8 cellular contexts compared by ENCODE assay signal in the genomic region with DNA sequence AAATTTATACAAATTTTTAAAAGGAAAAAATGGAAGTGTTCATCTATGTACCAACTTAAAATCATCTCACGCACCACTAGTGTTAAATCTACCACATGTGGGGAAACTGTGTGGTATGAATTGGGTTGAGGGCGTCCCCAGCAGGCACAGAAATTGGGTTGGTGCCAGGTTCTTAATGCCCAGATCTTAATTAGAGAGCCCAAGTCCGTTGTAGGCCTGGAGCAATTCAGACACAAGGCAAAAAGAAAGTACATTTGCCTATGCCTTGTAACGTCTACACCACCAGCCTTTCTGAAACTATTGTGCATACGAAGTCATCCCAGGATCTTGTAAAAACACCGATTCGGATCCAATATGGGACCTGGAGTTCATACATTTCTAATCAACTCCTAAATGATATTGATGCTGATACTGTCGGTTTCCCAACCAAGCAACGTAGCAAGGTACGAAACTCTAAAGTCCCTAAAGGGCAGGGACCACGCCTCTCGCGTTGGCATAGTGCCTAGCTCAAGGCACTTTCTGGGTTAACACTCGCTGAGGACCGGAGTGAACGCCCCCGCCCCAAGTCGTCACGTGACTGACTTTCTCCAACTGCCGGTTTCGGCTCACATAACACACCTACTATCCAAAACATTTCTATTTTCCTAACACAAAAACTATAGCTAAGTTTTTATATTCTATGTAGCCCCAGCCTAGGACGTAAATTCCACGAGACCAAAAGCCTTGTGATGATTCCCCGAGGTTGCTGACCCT. TPM values are rescaled to one million over a fixed set of nuclear protein-coding genes. Genes with fewer than 3 reads are reported as not detected.
DNase-seq lines count a peak whose midpoint lies in the region; ATAC-seq and TF ChIP-seq lines count a peak whose summit lies in the region.

No MANE protein-coding gene starts in this region.

- H3K27me3 ChIP-seq in HUES6 (ENCODE audit: control insufficient read depth, insufficient read depth, low read length) (no peaks in the 10 kb centered on the region), neural progenitor cell (peaks cover 1% of the 10 kb centered on the region), subcutaneous abdominal adipose tissue (ENCODE audit: control insufficient read depth in 5 of 5, insufficient read depth in 4 of 5, low read length in 5 of 5) (no peaks in the 10 kb centered on the region)

- H3K79me2 ChIP-seq in neural progenitor cell (ENCODE audit: low read depth) = peaks cover 61% of the 10 kb centered on the region

- peaks cover 13% of the 10 kb centered on the region for H3K36me3 ChIP-seq in HUES6 (ENCODE audit: control insufficient read depth, insufficient read depth, low read length)
- no peaks in the 10 kb centered on the region for H3K36me3 ChIP-seq in neural progenitor cell
- H3K36me3 ChIP-seq in subcutaneous abdominal adipose tissue (ENCODE audit: control insufficient read depth in 5 of 5, insufficient read depth in 5 of 5, low read length in 5 of 5) = peaks cover under 1 to 8% (median 4%) of the 10 kb centered on the region in 5 donors

- peak overlapping the region; percentile 96 for H3K9ac ChIP-seq in HUES6 (ENCODE audit: low read length)
- peak overlapping the region; percentile 99 for H3K9ac ChIP-seq in neural progenitor cell
- peak overlapping the region; percentile 51 to 99 (median 95) for H3K9ac ChIP-seq in subcutaneous abdominal adipose tissue (ENCODE audit: low read length in 5 of 5)

- ATAC-seq in GM21360 (IDR thresholded peaks at IDR 0.05; ENCODE audit: unreplicated experiment) = peak; percentile 36

- peaks cover 6% of the 10 kb centered on the region; the same call in 1 of the 2 replicates for H3K4me1 ChIP-seq in HUES6 (ENCODE audit: control insufficient read depth, insufficient read depth, low read length)
- H3K4me1 ChIP-seq in neural progenitor cell = peaks cover 12% of the 10 kb centered on the region
- peaks cover 9 to 43% (median 42%) of the 10 kb centered on the region in 5 donors for H3K4me1 ChIP-seq in subcutaneous abdominal adipose tissue (ENCODE audit: control insufficient read depth in 5 of 5, insufficient read depth in 5 of 5, low read length in 5 of 5)

- H3K4me1 Mint-ChIP-seq in neural progenitor cell = peaks cover 20% of the 10 kb centered on the region

- H3F3A ChIP-seq in neural progenitor cell (ENCODE audit: low read depth) = peaks cover 4% of the 10 kb centered on the region

- H3K27ac ChIP-seq in HUES6 (ENCODE audit: low read depth, low read length) = peak overlapping the region; percentile 100; the same call in 1 of the 2 replicates
- H3K27ac ChIP-seq in neural progenitor cell = no peak overlapping the region
- peak overlapping the region; percentile 93 for H3K27ac ChIP-seq in subcutaneous abdominal adipose tissue (ENCODE audit: low read depth, low read length)

- peak overlapping the region; percentile 85 for H3K4me2 ChIP-seq in neural progenitor cell

- H3K27ac Mint-ChIP-seq in neural progenitor cell = peak overlapping the region; percentile 100

- peak overlapping the region; percentile 100 for H3K4me3 Mint-ChIP-seq in neural progenitor cell

- H3K9me3 Mint-ChIP-seq in neural progenitor cell = no peaks in the 10 kb centered on the region

- peaks cover 2% of the 10 kb centered on the region for H3K27me3 Mint-ChIP-seq in neural progenitor cell (ENCODE audit: insufficient read depth, low read depth)

- peak overlapping the region; percentile 100 for H2AFZ ChIP-seq in neural progenitor cell (replicated peaks)

- H3K36me3 Mint-ChIP-seq in neural progenitor cell = peaks cover 2% of the 10 kb centered on the region

- TF ChIP-seq CTCF in neural progenitor cell (IDR thresholded peaks at IDR 0.05) = no peak

- H4K20me1 ChIP-seq in neural progenitor cell (ENCODE audit: low read depth) = peaks cover 14% of the 10 kb centered on the region

- no peaks in the 10 kb centered on the region for H3K9me3 ChIP-seq in HUES6 (ENCODE audit: control insufficient read depth, insufficient read depth, low read depth, low read length)
- no peaks in the 10 kb centered on the region for H3K9me3 ChIP-seq in neural progenitor cell (ENCODE audit: low read depth)
- no peaks in the 10 kb centered on the region for H3K9me3 ChIP-seq in subcutaneous abdominal adipose tissue (ENCODE audit: control insufficient read depth in 5 of 5, low read length in 5 of 5)

- peak; percentile 63 for DNase-seq in COLO668 (lab: John Stamatoyannopoulos, UW; ENCODE audit: unreplicated experiment)
- DNase-seq in RKO (ENCODE audit: low spot score) = peak; percentile 83
- DNase-seq in activated effector memory CD4-positive, alpha-beta T cell treated with Interleukin-2 at 50 U/mL for 16 hours = peak; percentile 63
- DNase-seq in fibroblast of the conjunctiva (ENCODE audit: low read depth) = peak; percentile 51
- peak; percentile 85 for DNase-seq in neural progenitor cell (ENCODE audit: low spot score)

- H3K4me3 ChIP-seq in HUES6 (ENCODE audit: low read depth, low read length) (peak overlapping the region; percentile 90), neural progenitor cell (peak overlapping the region; percentile 92), subcutaneous abdominal adipose tissue (ENCODE audit: low read depth in 1 of 5, low read length in 5 of 5) (peak overlapping the region; percentile 83 to 99 (median 98))

RNA-seq across cellular contexts. Expression of gene UQCRC2, which starts 0.9 kb away (rescaled TPM):
- total RNA-seq in neural progenitor cell (ENCODE audit: low replicate concordance) = 175 and 206 TPM in 2 replicates

RNA-seq across cellular contexts. Expression of gene PDZD9, which starts 48.7 kb away (rescaled TPM):
- not detected in 2 replicates for total RNA-seq in neural progenitor cell (ENCODE audit: low replicate concordance)

RNA-seq across cellular contexts. Expression of gene MOSMO, which starts 55.7 kb away (rescaled TPM):
- total RNA-seq in neural progenitor cell (ENCODE audit: low replicate concordance) = 22.9 and 35.2 TPM in 2 replicates
